ENCODE assay signal across 8 cellular contexts in the genomic region with DNA sequence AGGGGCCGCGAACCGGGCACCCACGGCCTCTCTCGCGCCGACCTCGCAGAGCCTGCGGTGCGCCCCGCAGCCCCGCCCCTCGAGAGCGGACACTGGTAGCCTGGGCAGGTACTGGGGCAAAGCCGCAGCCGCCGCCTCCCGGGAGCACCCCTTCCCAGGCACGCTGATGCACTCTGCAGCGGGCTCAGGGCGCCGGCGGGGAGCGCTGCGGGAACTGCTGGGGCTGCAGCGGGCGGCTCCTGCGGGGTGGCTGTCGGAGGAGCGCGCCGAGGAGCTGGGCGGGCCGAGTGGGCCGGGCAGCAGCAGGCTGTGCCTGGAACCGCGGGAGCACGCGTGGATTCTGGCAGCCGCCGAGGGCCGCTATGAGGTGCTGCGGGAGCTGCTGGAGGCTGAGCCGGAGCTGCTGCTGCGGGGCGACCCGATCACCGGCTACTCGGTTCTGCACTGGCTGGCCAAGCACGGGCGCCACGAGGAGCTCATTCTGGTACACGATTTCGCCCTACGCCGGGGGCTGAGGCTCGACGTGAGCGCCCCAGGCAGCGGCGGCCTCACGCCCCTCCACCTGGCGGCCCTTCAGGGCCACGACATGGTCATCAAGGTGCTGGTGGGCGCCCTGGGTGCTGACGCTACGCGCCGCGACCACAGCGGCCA. TPM values are rescaled to one million over a fixed set of nuclear protein-coding genes. Genes with fewer than 3 reads are reported as not detected.
DNase-seq lines count a peak whose midpoint lies in the region; ATAC-seq, FAIRE-seq and TF ChIP-seq lines count a peak whose summit lies in the region.

No MANE protein-coding gene starts in this region.

- CTCF ChIA-PET in PC-9 (lab: Charles Lee) = interaction anchor here (0.6 to 1.8 kb wide), 3 partner anchors 32 to 275 kb away, joined by 5 to 11 read pairs (median 7); partner anchors contain the start of gene RPL39

- no peak for ATAC-seq in GM21786 (IDR thresholded peaks at IDR 0.05; ENCODE audit: unreplicated experiment)

- H3K9me3 ChIP-seq in PC-9 (ENCODE audit: insufficient read depth, low read depth) = no peaks in the 10 kb centered on the region
- no peaks in the 10 kb centered on the region for H3K9me3 ChIP-seq in kidney (ENCODE audit: control insufficient read depth in 1 of 2, low read length in 2 of 2)

- H3K9me2 ChIP-seq in PC-9 (ENCODE audit: insufficient read depth) = no peaks in the 10 kb centered on the region

- H3K27ac ChIP-seq in PC-9 (no peak overlapping the region), kidney (ENCODE audit: low read depth in 2 of 2, low read length in 2 of 2) (no peak overlapping the region)

- H3K79me2 ChIP-seq in PC-9 (ENCODE audit: low read depth) = no peaks in the 10 kb centered on the region

- no peaks in the 10 kb centered on the region for H3K27me3 ChIP-seq in PC-9 (ENCODE audit: insufficient read depth, low read depth)

- no peak overlapping the region for H3K9ac ChIP-seq in kidney (ENCODE audit: low read length in 2 of 2)

- intact Hi-C loops in PC-9 (cut with micrococcal nuclease; ENCODE audit: unreplicated experiment) = no loop called here
- intact Hi-C loops in kidney (cut with DNase I) = no loop called here

- H3K4me3 ChIP-seq in PC-9 (peak overlapping the region; percentile 62), kidney (ENCODE audit: low read length in 2 of 2) (peak overlapping the region in 1 of 2 donors; percentile 44)

- no TSS peak for BruUV-seq in PC-9 (replicated peaks; lab: Mats Ljungman, UMichigan)

- DNase-seq in ELF-1 (ENCODE audit: low read depth, low spot score) (peak; percentile 50), PC-9 (peak in 1 of 2 experiments; percentile 47), astrocyte of the hippocampus (ENCODE audit: low read depth, low spot score) (peak; percentile 29), kidney (peak; percentile 84), SHP77 (lab: John Stamatoyannopoulos, UW) (no peak), 8988T (no peak)
- peak; percentile 5 for DNase-seq in stimulated activated CD8-positive, alpha-beta memory T cell treated with anti-CD3 and anti-CD28 coated beads, Interleukin-4, amount 100 ng/mL, for 24 hours (ENCODE audit: low read depth)

- no peaks in the 10 kb centered on the region for H4K20me1 ChIP-seq in PC-9 (ENCODE audit: insufficient read depth)

- POLR2A ChIA-PET in PC-9 (lab: Charles Lee; ENCODE audit: unreplicated experiment) = interaction anchor here (0.6 to 1.2 kb wide), 9 partner anchors 26 to 1179 kb away, joined by 4 to 42 read pairs (median 15); partner anchors contain the start of genes NKRF, RPL39 and SEPTIN6

- FAIRE-seq in kidney (lab: Jason Lieb, UNC) = no peak

- peak overlapping the region; percentile 96 for H2AFZ ChIP-seq in PC-9

- H3K4me2 ChIP-seq in PC-9 = peak overlapping the region; percentile 97

- H3F3A ChIP-seq in PC-9 (ENCODE audit: insufficient read depth, low read depth) = peaks cover 14% of the 10 kb centered on the region; the same call in 1 of the 2 replicates

- TF ChIP-seq CTCF in PC-9 (conservative IDR thresholded peaks at IDR 0.05) = no peak
- TF ChIP-seq CTCF in kidney (IDR thresholded peaks at IDR 0.05; ENCODE audit: borderline replicate concordance, extremely low read depth, insufficient read depth) = no peak

- H3K36me3 ChIP-seq in PC-9 (ENCODE audit: low read depth) (no peaks in the 10 kb centered on the region), kidney (ENCODE audit: control insufficient read depth in 1 of 2, insufficient read depth in 2 of 2, low read length in 2 of 2) (no peaks in the 10 kb centered on the region)

- H3K4me1 ChIP-seq in PC-9 (replicated peaks; ENCODE audit: insufficient read depth) (peaks cover 19% of the 10 kb centered on the region), kidney (ENCODE audit: control insufficient read depth in 1 of 2, insufficient read depth in 1 of 2, low read depth in 1 of 2, low read length in 2 of 2) (no peaks in the 10 kb centered on the region)

RNA-seq across cellular contexts. Expression of gene SOWAHD, which starts 0.4 kb away (rescaled TPM):
- total RNA-seq in PC-9 (2021) (1.4 and 2.8 TPM in 2 replicates), kidney (1.3 TPM)
- 0.92 TPM for polyA plus RNA-seq in kidney (ENCODE audit: insufficient read depth, low read depth, low replicate concordance)

RNA-seq across cellular contexts. Expression of gene RPL39, which starts 32.6 kb away (rescaled TPM):
- total RNA-seq in PC-9 (2021) (3,176 and 3,660 TPM in 2 replicates), kidney (1,212 TPM)
- polyA plus RNA-seq in kidney (ENCODE audit: insufficient read depth, low read depth, low replicate concordance) = 2,663 TPM

Comparison
In these comparisons a context has a peak if more than half of its experiments do, and no peak if none do; other contexts are left out.
1. DNase-seq: peak in ELF-1 (single experiment), astrocyte of the hippocampus (single experiment), kidney (single experiment) and stimulated activated CD8-positive, alpha-beta memory T cell treated with anti-CD3 and anti-CD28 coated beads, Interleukin-4, amount 100 ng/mL, for 24 hours (single experiment); none in SHP77 (0 of 2) and 8988T (single experiment).